ENCODE assay signal across 25 cellular contexts in the genomic region with DNA sequence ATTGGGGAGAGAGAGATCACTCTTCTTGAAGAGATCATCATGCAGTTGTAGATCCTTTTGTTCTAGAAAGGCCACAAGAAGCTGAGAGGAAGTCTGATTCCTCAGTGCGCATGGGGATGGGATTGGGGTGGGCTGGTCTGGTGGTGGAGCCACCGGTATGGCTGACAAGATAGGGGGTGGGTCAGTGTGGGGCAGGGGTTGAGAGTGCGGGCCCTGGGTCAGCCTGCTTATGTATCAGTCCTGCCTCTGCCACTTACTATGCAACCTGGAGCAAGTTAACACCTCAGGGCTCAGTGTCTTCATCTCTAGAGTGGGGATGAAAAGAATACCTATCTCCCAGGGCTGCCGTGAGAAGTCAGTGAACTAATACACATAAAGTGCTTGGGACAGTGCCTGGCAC. TPM values are rescaled to one million over a fixed set of nuclear protein-coding genes. Genes with fewer than 3 reads are reported as not detected.
DNase-seq lines count a peak whose midpoint lies in the region; TF ChIP-seq lines count a peak whose summit lies in the region.
"Had no signal": no experiment of that assay in that cellular context is flagged by ENCODE, and none has a peak within 500 bp of the region (broad histone marks: within the 10 kb centered on the region; RNA-seq: fewer than 3 reads in every experiment).

No MANE protein-coding gene starts in this region.

- TF ChIP-seq CTCF in Caco-2 (IDR thresholded peaks at IDR 0.05; ENCODE audit: insufficient read depth in 1 of 2, low read depth in 1 of 2, low read length in 1 of 2, severe bottlenecking in 1 of 2, unreplicated experiment in 1 of 2): no peak

- no peaks in the 10 kb centered on the region for H3K9me3 ChIP-seq in Caco-2
- no peaks in the 10 kb centered on the region for H3K9me3 ChIP-seq in adipocyte (ENCODE audit: control insufficient read depth, low read length)
- H3K9me3 ChIP-seq: heart right ventricle had no signal

- H3K9me3 Mint-ChIP-seq in activated naive CD4-positive, alpha-beta T cell treated with anti-CD3 and anti-CD28 coated beads for 36 hours: no peaks in the 10 kb centered on the region
- no peaks in the 10 kb centered on the region for H3K9me3 Mint-ChIP-seq in Caco-2 (ENCODE audit: unreplicated experiment)
- H3K9me3 Mint-ChIP-seq: effector memory CD8-positive, alpha-beta T cell; H9 had no signal

- DNase-seq in activated naive CD4-positive, alpha-beta T cell treated with anti-CD3 and anti-CD28 coated beads for 36 hours: no peak
- no peak for DNase-seq in activated naive CD4-positive, alpha-beta T cell treated with anti-CD3 and anti-CD28 coated beads, Interleukin-2, amount 50 U/mL, for 16 hours
- DNase-seq in Caco-2 (no peak), adipocyte (ENCODE audit: low read depth) (no peak), posterior vena cava (ENCODE audit: low spot score) (peak; percentile 58), KBM-7 (no peak), NOMO-1 (lab: John Stamatoyannopoulos, UW; ENCODE audit: unreplicated experiment in 2 of 2) (no peak)
- DNase-seq in stimulated activated CD4-positive, alpha-beta T cell treated with anti-CD3 and anti-CD28 coated beads, Interleukin-15, amount 100 ng/mL, for 24 hours: no peak
- DNase-seq: ACHN; activated CD4-positive, alpha-beta T cell treated with anti-CD3 and anti-CD28 coated beads for 36 hours; activated CD8-positive, alpha-beta memory T cell treated with anti-CD3 and anti-CD28 coated beads for 24 hours; activated naive CD4-positive, alpha-beta T cell treated with Interleukin-2 at 50 U/mL for 16 hours; cortex of kidney; effector memory CD8-positive, alpha-beta T cell; foreskin fibroblast; H9; heart right ventricle; Kasumi-1; mammary epithelial cell; NCI-H1436 treated with DMSO at 0.1 percent for 48 hours; NCI-H446 treated with DMSO at 0.1 percent for 48 hours; trophoblast cell had no signal

- H3K27me3 ChIP-seq in Caco-2 (replicated peaks; ENCODE audit: control insufficient read depth, insufficient read depth, low read length): no peaks in the 10 kb centered on the region
- no peaks in the 10 kb centered on the region for H3K27me3 ChIP-seq in adipocyte (replicated peaks; ENCODE audit: control insufficient read depth, insufficient read depth, low read length)

- intact Hi-C loops in activated naive CD4-positive, alpha-beta T cell treated with anti-CD3 and anti-CD28 coated beads for 36 hours (cut with micrococcal nuclease): no loop called here
- intact Hi-C loops in Caco-2 (cut with micrococcal nuclease; ENCODE audit: unreplicated experiment): no loop called here
- intact Hi-C loops in posterior vena cava (cut with DNase I): loop anchor here (5.0 to 10.0 kb wide), 2 partner anchors 62 to 64 kb away; no protein-coding TSS in a partner anchor

- in situ Hi-C loops in KBM-7 (cut with MboI; ENCODE audit: low pct_unique_long_range_greater_than_20kb, low sequenced_read_pairs): no loop called here

- no peaks in the 10 kb centered on the region for H3K27me3 Mint-ChIP-seq in activated naive CD4-positive, alpha-beta T cell treated with anti-CD3 and anti-CD28 coated beads for 36 hours (ENCODE audit: low read depth)
- H3K27me3 Mint-ChIP-seq in Caco-2 (ENCODE audit: insufficient read depth, unreplicated experiment): no peaks in the 10 kb centered on the region
- H3K27me3 Mint-ChIP-seq: activated CD4-positive, alpha-beta T cell treated with anti-CD3 and anti-CD28 coated beads for 36 hours; effector memory CD8-positive, alpha-beta T cell had no signal

- CTCF ChIA-PET in activated naive CD4-positive, alpha-beta T cell treated with anti-CD3 and anti-CD28 coated beads for 36 hours (lab: Charles Lee): no interaction called here
- CTCF ChIA-PET in Caco-2 (lab: Charles Lee): no interaction called here

- POLR2A ChIA-PET in Caco-2 (lab: Charles Lee): interaction anchor here (1.0 kb wide), 1 partner anchor 13 kb away, joined by 8 read pairs; a partner anchor contains a TSS

- no peak overlapping the region for H3K4me3 Mint-ChIP-seq in activated naive CD4-positive, alpha-beta T cell treated with anti-CD3 and anti-CD28 coated beads for 36 hours
- H3K4me3 Mint-ChIP-seq in Caco-2 (ENCODE audit: unreplicated experiment): no peak overlapping the region
- H3K4me3 Mint-ChIP-seq: activated CD4-positive, alpha-beta T cell treated with anti-CD3 and anti-CD28 coated beads for 36 hours; effector memory CD8-positive, alpha-beta T cell; H9 had no signal

- peak overlapping the region; percentile 49 for H3K9ac ChIP-seq in adipocyte (ENCODE audit: low read length)

- BruUV-seq in Caco-2 (replicated peaks; lab: Mats Ljungman, UMichigan): no TSS peak

- H3K4me3 ChIP-seq in Caco-2 (ENCODE audit: low read depth, low read length) (no peak overlapping the region), adipocyte (ENCODE audit: low read length) (no peak overlapping the region)
- H3K4me3 ChIP-seq: heart right ventricle had no signal

- peaks cover 8% of the 10 kb centered on the region; the same call in 1 of the 2 replicates for H3K4me1 ChIP-seq in Caco-2
- H3K4me1 ChIP-seq in adipocyte (ENCODE audit: control insufficient read depth, insufficient read depth, low read length): peaks cover 25% of the 10 kb centered on the region

- H3K27ac Mint-ChIP-seq in activated naive CD4-positive, alpha-beta T cell treated with anti-CD3 and anti-CD28 coated beads for 36 hours: peak overlapping the region; percentile 39
- peak overlapping the region; percentile 67 for H3K27ac Mint-ChIP-seq in Caco-2 (ENCODE audit: unreplicated experiment)
- H3K27ac Mint-ChIP-seq: activated CD4-positive, alpha-beta T cell treated with anti-CD3 and anti-CD28 coated beads for 36 hours had no signal

- H3K36me3 Mint-ChIP-seq in activated naive CD4-positive, alpha-beta T cell treated with anti-CD3 and anti-CD28 coated beads for 36 hours (ENCODE audit: low read depth): peaks cover 8% of the 10 kb centered on the region
- peaks cover 41% of the 10 kb centered on the region for H3K36me3 Mint-ChIP-seq in Caco-2 (ENCODE audit: insufficient read depth, unreplicated experiment)

- peaks cover 24% of the 10 kb centered on the region for H3K4me1 Mint-ChIP-seq in activated naive CD4-positive, alpha-beta T cell treated with anti-CD3 and anti-CD28 coated beads for 36 hours (ENCODE audit: low read depth)
- H3K4me1 Mint-ChIP-seq in Caco-2 (ENCODE audit: low read depth, unreplicated experiment): peaks cover 13% of the 10 kb centered on the region

- H3K36me3 ChIP-seq in Caco-2 (ENCODE audit: control insufficient read depth, insufficient read depth, low read length): no peaks in the 10 kb centered on the region
- peaks cover 66% of the 10 kb centered on the region for H3K36me3 ChIP-seq in adipocyte (ENCODE audit: control insufficient read depth, insufficient read depth, low read length, severe bottlenecking)

RNA-seq across cellular contexts. Expression of a gene that starts 8.0 kb away (rescaled TPM):
- 1 to 10 TPM; 4.5 to 5.8 TPM for total RNA-seq in activated naive CD4-positive, alpha-beta T cell treated with anti-CD3 and anti-CD28 coated beads for 36 hours
- total RNA-seq in Caco-2 (2022) (20.2 and 27.8 TPM in 2 replicates), posterior vena cava (10 to 100 TPM; 45.8 to 68.4 TPM)

RNA-seq across cellular contexts. Expression of a gene that starts 8.3 kb away (rescaled TPM):
- total RNA-seq in activated naive CD4-positive, alpha-beta T cell treated with anti-CD3 and anti-CD28 coated beads for 36 hours: 10 to 100 TPM; 21.0 TPM
- total RNA-seq in Caco-2 (2022) (30.9 and 34.0 TPM in 2 replicates), posterior vena cava (10 to 100 TPM; 37.5 to 40.7 TPM)

RNA-seq across cellular contexts. Expression of a gene that starts 13.5 kb away (rescaled TPM):
- 10 to 100 TPM; 33.9 to 35.5 TPM for total RNA-seq in activated naive CD4-positive, alpha-beta T cell treated with anti-CD3 and anti-CD28 coated beads for 36 hours
- total RNA-seq in Caco-2 (2022) (50.8 and 57.8 TPM in 2 replicates), posterior vena cava (10 to 100 TPM; 24.4 to 27.4 TPM)

RNA-seq across cellular contexts. Expression of a gene that starts 30.2 kb away (rescaled TPM):
- not detected for total RNA-seq in activated naive CD4-positive, alpha-beta T cell treated with anti-CD3 and anti-CD28 coated beads for 36 hours
- not detected in 2 replicates for total RNA-seq in Caco-2 (2022)
- 1 to 10 TPM in 1 of 2 donors, not detected in 1; 1.1 TPM for total RNA-seq in posterior vena cava
- total RNA-seq: activated CD4-positive, alpha-beta T cell treated with anti-CD3 and anti-CD28 coated beads for 36 hours; esophagus mucosa; G401; H9; heart right ventricle; mammary epithelial cell; subcutaneous adipose tissue had no signal

RNA-seq across cellular contexts. Expression of a gene that starts 53.5 kb away (rescaled TPM):
- total RNA-seq in activated naive CD4-positive, alpha-beta T cell treated with anti-CD3 and anti-CD28 coated beads for 36 hours: not detected
- total RNA-seq in Caco-2 (2022) (not detected in 2 replicates), posterior vena cava (not detected)
- total RNA-seq: activated CD4-positive, alpha-beta T cell treated with anti-CD3 and anti-CD28 coated beads for 36 hours; esophagus mucosa; G401; H9; mammary epithelial cell; subcutaneous adipose tissue had no signal

Comparison
In these comparisons a context has a peak if more than half of its experiments do, and no peak if none do; other contexts are left out.
1. intact Hi-C loops: an anchor here in posterior vena cava (5.0 to 10.0 kb wide); none called in activated naive CD4-positive, alpha-beta T cell treated with anti-CD3 and anti-CD28 coated beads for 36 hours and Caco-2.